ENCODE assay signal across 1 cellular context in genomic region chr3:141965471-141965870, GRCh38.
TF ChIP-seq lines count a peak whose summit lies in the region.

No MANE protein-coding gene starts in this region.

TF ChIP-seq in K562, 482 proteins besides CTCF, POLR2A, EP300 and RAD21 (continued from another document):
- peak; percentile 21; the same call in 1 of the 2 replicates for TF ChIP-seq ZNF512 (tag; IDR thresholded peaks at IDR 0.05)
- TF ChIP-seq PPARD (CRISPR knock-in tag; IDR thresholded peaks at IDR 0.05): no peak
- no peak for TF ChIP-seq COPS2 (conservative IDR thresholded peaks at IDR 0.05)
- TF ChIP-seq HNRNPK (IDR thresholded peaks at IDR 0.05; ENCODE audit: low read depth, low read length, poor library complexity, severe bottlenecking): peak; percentile 66
- TF ChIP-seq GABPB2 (CRISPR knock-in tag; conservative IDR thresholded peaks at IDR 0.05): no peak
- TF ChIP-seq ZBTB1 (CRISPR knock-in tag; IDR thresholded peaks at IDR 0.05; ENCODE audit: borderline replicate concordance, low read depth): no peak
- no peak for TF ChIP-seq ZNF644 (tag; IDR thresholded peaks at IDR 0.05; ENCODE audit: low read depth)
- no peak for TF ChIP-seq FOXM1 (IDR thresholded peaks at IDR 0.05; ENCODE audit: low read depth)
- TF ChIP-seq FOXM1 (CRISPR knock-in tag; IDR thresholded peaks at IDR 0.05; ENCODE audit: low read depth): no peak
